In the genomic region with DNA sequence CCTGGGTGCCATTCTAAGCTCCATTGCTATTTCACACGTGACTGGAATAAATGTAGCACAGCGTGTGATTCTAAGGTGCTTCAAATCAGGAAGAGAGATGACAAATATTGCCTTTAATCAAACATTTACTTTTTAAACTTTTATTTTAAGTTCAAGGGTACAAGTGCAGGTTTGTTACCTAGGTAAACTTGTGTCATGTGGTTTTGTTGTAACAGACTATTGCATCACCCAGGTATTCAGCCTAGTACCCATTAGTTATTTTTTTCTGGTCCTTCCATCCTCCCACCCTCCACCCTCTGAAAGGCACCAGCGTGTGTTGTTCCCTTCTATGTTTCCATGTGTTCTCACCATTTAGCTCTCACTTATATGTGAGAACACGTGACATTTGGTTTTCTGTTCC, we compare ENCODE assay signal across 28 cellular contexts.
"Had no signal": no experiment of that assay in that cellular context is flagged by ENCODE, and none has a peak within 500 bp of the region (broad histone marks: within the 10 kb centered on the region; RNA-seq: fewer than 3 reads in every experiment).

No MANE protein-coding gene starts in this region.

- H3K27ac Mint-ChIP-seq: stimulated activated effector memory CD8-positive, alpha-beta T cell treated with anti-CD3 and anti-CD28 coated beads, Interleukin-12 subunit alpha, Interleukin-12 subunit beta, amount 100 ng/mL, for 72 hours; stimulated activated memory B cell treated with anti-CD40 and anti-IgM and Interleukin-4, amounts not matched to agents 10 μg/mL and 1 μg/mL and 100 μg/mL, for 72 hours; stimulated activated naive B cell treated with anti-CD40 and anti-IgM and Interleukin-4, amounts not matched to agents 10 μg/mL and 1 μg/mL and 100 μg/mL, for 72 hours; stimulated activated naive CD8-positive, alpha-beta T cell treated with anti-CD3 and anti-CD28 coated beads, Interleukin-15, amount 100 ng/mL, for 72 hours; stimulated activated naive CD8-positive, alpha-beta T cell treated with anti-CD3 and anti-CD28 coated beads, Interleukin-15, Interleukin-2, amounts not matched to agents 100 ng/mL and 50 ng/mL, for 24 hours; type B pancreatic cell had no signal

- H3K4me1 ChIP-seq: stomach, suprapubic skin, testis, tibial artery, tibial nerve, transverse colon, upper lobe of left lung, upper lobe of right lung, uterus, vagina had no signal

- H3K36me3 ChIP-seq: stomach, suprapubic skin, thoracic aorta, tibial artery, tibial nerve, transverse colon, upper lobe of left lung, upper lobe of right lung, uterus, vagina had no signal

- H3K27me3 ChIP-seq: stomach, suprapubic skin, testis, tibial artery, tibial nerve, transverse colon, upper lobe of left lung, upper lobe of right lung, uterus, vagina had no signal

- H3K4me1 Mint-ChIP-seq: stimulated activated effector memory CD8-positive, alpha-beta T cell treated with anti-CD3 and anti-CD28 coated beads, Interleukin-12 subunit alpha, Interleukin-12 subunit beta, amount 100 ng/mL, for 72 hours; stimulated activated memory B cell treated with anti-CD40 and anti-IgM and Interleukin-4, amounts not matched to agents 10 μg/mL and 1 μg/mL and 100 μg/mL, for 72 hours; stimulated activated naive B cell treated with anti-CD40 and anti-IgM and Interleukin-4, amounts not matched to agents 10 μg/mL and 1 μg/mL and 100 μg/mL, for 72 hours; stimulated activated naive CD8-positive, alpha-beta T cell treated with anti-CD3 and anti-CD28 coated beads, Interleukin-15, amount 100 ng/mL, for 72 hours had no signal

- H3K4me3 Mint-ChIP-seq: stimulated activated effector memory CD8-positive, alpha-beta T cell treated with anti-CD3 and anti-CD28 coated beads, Interleukin-12 subunit alpha, Interleukin-12 subunit beta, amount 100 ng/mL, for 72 hours; stimulated activated memory B cell treated with anti-CD40 and anti-IgM and Interleukin-4, amounts not matched to agents 10 μg/mL and 1 μg/mL and 100 μg/mL, for 72 hours; stimulated activated naive B cell treated with anti-CD40 and anti-IgM and Interleukin-4, amounts not matched to agents 10 μg/mL and 1 μg/mL and 100 μg/mL, for 72 hours; stimulated activated naive CD8-positive, alpha-beta T cell treated with anti-CD3 and anti-CD28 coated beads, Interleukin-15, amount 100 ng/mL, for 72 hours; stimulated activated naive CD8-positive, alpha-beta T cell treated with anti-CD3 and anti-CD28 coated beads, Interleukin-15, Interleukin-2, amounts not matched to agents 100 ng/mL and 50 ng/mL, for 24 hours; type B pancreatic cell had no signal

- H3K9me3 ChIP-seq: stomach, suprapubic skin, testis, thoracic aorta, tibial artery, tibial nerve, transverse colon, upper lobe of left lung, upper lobe of right lung, uterus, vagina had no signal

- H3K36me3 Mint-ChIP-seq: stimulated activated effector memory CD8-positive, alpha-beta T cell treated with anti-CD3 and anti-CD28 coated beads, Interleukin-12 subunit alpha, Interleukin-12 subunit beta, amount 100 ng/mL, for 72 hours; stimulated activated memory B cell treated with anti-CD40 and anti-IgM and Interleukin-4, amounts not matched to agents 10 μg/mL and 1 μg/mL and 100 μg/mL, for 72 hours; stimulated activated naive B cell treated with anti-CD40 and anti-IgM and Interleukin-4, amounts not matched to agents 10 μg/mL and 1 μg/mL and 100 μg/mL, for 72 hours; type B pancreatic cell had no signal

- H3K9me3 Mint-ChIP-seq: stimulated activated memory B cell treated with anti-CD40 and anti-IgM and Interleukin-4, amounts not matched to agents 10 μg/mL and 1 μg/mL and 100 μg/mL, for 72 hours; stimulated activated naive CD8-positive, alpha-beta T cell treated with anti-CD3 and anti-CD28 coated beads, Interleukin-15, amount 100 ng/mL, for 72 hours; stimulated activated naive CD8-positive, alpha-beta T cell treated with anti-CD3 and anti-CD28 coated beads, Interleukin-15, Interleukin-2, amounts not matched to agents 100 ng/mL and 50 ng/mL, for 24 hours had no signal

- H3K4me3 ChIP-seq: stomach, suprapubic skin, thoracic aorta, tibial artery, tibial nerve, transverse colon, upper lobe of left lung, upper lobe of right lung, uterus, vagina had no signal

- ATAC-seq: stimulated activated effector memory CD8-positive, alpha-beta T cell treated with anti-CD3 and anti-CD28 coated beads, Interleukin-12 subunit alpha, Interleukin-12 subunit beta, amount 100 ng/mL, for 72 hours; stimulated activated memory B cell treated with anti-CD40 and anti-IgM and Interleukin-4, amounts not matched to agents 10 μg/mL and 1 μg/mL and 100 μg/mL, for 72 hours; stimulated activated naive B cell treated with anti-CD40 and anti-IgM and Interleukin-4, amounts not matched to agents 10 μg/mL and 1 μg/mL and 100 μg/mL, for 72 hours; stimulated activated naive CD8-positive, alpha-beta T cell treated with anti-CD3 and anti-CD28 coated beads, Interleukin-15, amount 100 ng/mL, for 72 hours; stimulated activated naive CD8-positive, alpha-beta T cell treated with anti-CD3 and anti-CD28 coated beads, Interleukin-15, Interleukin-2, amounts not matched to agents 100 U/mL and 50 U/mL, for 24 hours; upper lobe of right lung had no signal

- H3K27ac ChIP-seq: stomach, suprapubic skin, testis, thoracic aorta, tibial artery, tibial nerve, transverse colon, upper lobe of left lung, upper lobe of right lung, uterus, vagina had no signal

- DNase-seq: stimulated activated CD4-positive, alpha-beta T cell treated with anti-CD3 and anti-CD28 coated beads, Interleukin-2, amount 100 ng/mL, for 48 hours; stimulated activated CD4-positive, alpha-beta T cell treated with anti-CD3 and anti-CD28 coated beads, Interleukin-4, amount 100 ng/mL, for 1 hour; stimulated activated CD4-positive, alpha-beta T cell treated with anti-CD3 and anti-CD28 coated beads, Interleukin-4, amount 100 ng/mL, for 24 hours; stimulated activated CD4-positive, alpha-beta T cell treated with anti-CD3 and anti-CD28 coated beads, Interleukin-4, amount 100 ng/mL, for 4 hours; stimulated activated CD8-positive, alpha-beta memory T cell treated with anti-CD3 and anti-CD28 coated beads, Interleukin-4, amount 100 ng/mL, for 48 hours; stimulated activated naive B cell treated with anti-CD40 and anti-IgM and Interleukin-4, amounts not matched to agents 10 μg/mL and 1 μg/mL and 100 μg/mL, for 72 hours; stimulated activated naive CD4-positive, alpha-beta T cell; stimulated activated naive CD4-positive, alpha-beta T cell treated with Interleukin-2 at 50 U/mL for 16 hours; stimulated activated naive CD8-positive, alpha-beta T cell treated with anti-CD3 and anti-CD28 coated beads, Interleukin-15, amount 100 ng/mL, for 72 hours; stimulated activated naive CD8-positive, alpha-beta T cell treated with anti-CD3 and anti-CD28 coated beads, Interleukin-15, Interleukin-2, amounts not matched to agents 100 U/mL and 50 U/mL, for 24 hours; stomach; substantia nigra; testis; tibial artery; transverse colon; trophoblast cell; upper lobe of left lung; upper lobe of right lung; uterus had no signal

- H3K27me3 Mint-ChIP-seq: stimulated activated memory B cell treated with anti-CD40 and anti-IgM and Interleukin-4, amounts not matched to agents 10 μg/mL and 1 μg/mL and 100 μg/mL, for 72 hours; stimulated activated naive B cell treated with anti-CD40 and anti-IgM and Interleukin-4, amounts not matched to agents 10 μg/mL and 1 μg/mL and 100 μg/mL, for 72 hours; stimulated activated naive CD8-positive, alpha-beta T cell treated with anti-CD3 and anti-CD28 coated beads, Interleukin-15, amount 100 ng/mL, for 72 hours; stimulated activated naive CD8-positive, alpha-beta T cell treated with anti-CD3 and anti-CD28 coated beads, Interleukin-15, Interleukin-2, amounts not matched to agents 100 ng/mL and 50 ng/mL, for 24 hours; type B pancreatic cell had no signal

- FAIRE-seq: urothelium cell line had no signal
